27 cellular contexts compared by ENCODE assay signal in the genomic region with DNA sequence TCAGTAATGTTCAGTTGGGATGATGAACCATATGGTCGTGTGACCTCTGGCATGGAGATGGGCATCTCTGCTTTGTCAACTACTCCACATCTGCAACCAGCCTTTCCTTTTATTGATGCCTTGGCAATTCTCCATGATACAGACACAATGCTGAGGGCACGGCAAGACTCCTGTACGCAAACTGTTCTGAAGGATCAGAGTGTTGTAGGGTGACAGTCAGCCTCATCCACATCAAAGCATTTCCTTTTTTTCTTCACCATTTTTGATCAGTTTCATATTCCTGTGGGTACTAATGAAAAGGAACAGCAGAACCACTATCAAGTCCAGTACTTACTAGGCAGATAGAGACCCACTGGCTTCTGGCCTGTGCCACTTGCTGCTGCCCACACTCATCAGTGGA.
"Had no signal": no experiment of that assay in that cellular context is flagged by ENCODE, and none has a peak within 500 bp of the region (broad histone marks: within the 10 kb centered on the region; RNA-seq: fewer than 3 reads in every experiment).

No MANE protein-coding gene starts in this region.

- ATAC-seq: activated T-cell treated with anti-CD3 and anti-CD28 coated beads, Interleukin-2, amount 50 U/mL, for 72 hours; body of pancreas; mucosa of descending colon; right cardiac atrium had no signal

- H3K27me3 ChIP-seq: adrenal gland, body of pancreas, colonic mucosa, esophagus squamous epithelium, tibial nerve had no signal

- H3K36me3 Mint-ChIP-seq: activated naive CD8-positive, alpha-beta T cell treated with anti-CD3 and anti-CD28 coated beads for 36 hours had no signal

- FAIRE-seq: endometrium, frontal cortex had no signal

- H3K9me3 ChIP-seq: adrenal gland, body of pancreas, colonic mucosa, esophagus squamous epithelium, left ventricle myocardium inferior, mucosa of descending colon, tibial nerve had no signal

- H3K4me1 ChIP-seq: body of pancreas, colonic mucosa, esophagus squamous epithelium, tibial nerve had no signal

- H3K9me3 Mint-ChIP-seq: activated naive CD8-positive, alpha-beta T cell treated with anti-CD3 and anti-CD28 coated beads for 36 hours; nephron had no signal

- H3K4me3 Mint-ChIP-seq: activated CD4-positive, alpha-beta T cell treated with anti-CD3 and anti-CD28 coated beads, Interleukin-2, amount 10 ng/mL, durations not matched to agents 7 days and 5 days; activated naive CD8-positive, alpha-beta T cell treated with anti-CD3 and anti-CD28 coated beads for 36 hours; activated T-cell treated with anti-CD3 and anti-CD28 coated beads, Interleukin-2, amount 50 U/mL, for 72 hours; nephron had no signal

- H3K27ac Mint-ChIP-seq: activated CD4-positive, alpha-beta T cell treated with anti-CD3 and anti-CD28 coated beads, Interleukin-2, amount 10 ng/mL, durations not matched to agents 7 days and 5 days; activated naive CD8-positive, alpha-beta T cell treated with anti-CD3 and anti-CD28 coated beads for 36 hours; activated T-cell treated with anti-CD3 and anti-CD28 coated beads, Interleukin-2, amount 50 U/mL, for 72 hours; nephron had no signal

- H3K36me3 ChIP-seq: adrenal gland, colonic mucosa, esophagus squamous epithelium, left ventricle myocardium inferior, tibial nerve, WERI-Rb-1 had no signal

- H3K27ac ChIP-seq: adrenal gland, body of pancreas, colonic mucosa, epithelial cell of prostate, esophagus squamous epithelium, left ventricle myocardium inferior, tibial nerve, WERI-Rb-1 had no signal

- DNase-seq: activated CD4-positive, alpha-beta T cell treated with anti-CD3 and anti-CD28 coated beads, Interleukin-2, amount 10 ng/mL, durations not matched to agents 7 days and 5 days; activated naive CD4-positive, alpha-beta T cell; activated naive CD8-positive, alpha-beta T cell treated with anti-CD3 and anti-CD28 coated beads for 36 hours; activated T-cell treated with anti-CD3 and anti-CD28 coated beads for 4 hours; activated T-cell treated with anti-CD3 and anti-CD28 coated beads, Interleukin-2, amount 50 U/mL, for 72 hours; adrenal gland; aorta; body of pancreas; colonic mucosa; effector CD8-positive, alpha-beta T cell; esophagus squamous epithelium; islet precursor cell; left ventricle myocardium inferior; mucosa of descending colon; posterior cingulate gyrus; right cardiac atrium; stimulated activated CD4-positive, alpha-beta T cell treated with anti-CD3 and anti-CD28 coated beads, Interleukin-15, amount 100 ng/mL, for 24 hours; stimulated activated CD4-positive, alpha-beta T cell treated with anti-CD3 and anti-CD28 coated beads, Interleukin-2, amount 100 ng/mL, for 24 hours; stimulated activated naive CD4-positive, alpha-beta T cell treated with Interleukin-2 at 50 U/mL for 16 hours; T-helper 9 cell; WERI-Rb-1 had no signal

- H3K4me3 ChIP-seq: adrenal gland, body of pancreas, colonic mucosa, esophagus squamous epithelium, left ventricle myocardium inferior, lung, mucosa of descending colon, tibial nerve had no signal
